Comparison of ENCODE assay signal across 10 cellular contexts in genomic region chr18:28178720-28179119, GRCh38. TPM values are rescaled to one million over a fixed set of nuclear protein-coding genes. Genes with fewer than 3 reads are reported as not detected.
DNase-seq lines count a peak whose midpoint lies in the region; ATAC-seq, FAIRE-seq and TF ChIP-seq lines count a peak whose summit lies in the region.
"Had no signal": no experiment of that assay in that cellular context is flagged by ENCODE, and none has a peak within 500 bp of the region (broad histone marks: within the 10 kb centered on the region; RNA-seq: fewer than 3 reads in every experiment).

No MANE protein-coding gene starts in this region.

- H3K27me3 Mint-ChIP-seq in astrocyte (ENCODE audit: low read depth, unreplicated experiment), result no peaks in the 10 kb centered on the region

- no peaks in the 10 kb centered on the region for H3K27me3 ChIP-seq in astrocyte (ENCODE audit: insufficient read depth, low read length)
- no peaks in the 10 kb centered on the region; a peak in 1 of 5 replicates for H3K27me3 ChIP-seq in HepG2 (ENCODE audit: control insufficient read depth in 1 of 2, insufficient read depth in 2 of 2, low read length in 2 of 2)
- H3K27me3 ChIP-seq: vagina had no signal

- CTCF ChIA-PET in A549 (lab: Yijun Ruan, JAX) (no interaction called here), HepG2 (lab: Yijun Ruan, JAX; ENCODE audit: low intra/inter-chr PET ratio, low total read pairs) (no interaction called here)

- intact Hi-C loops in HepG2 (cut with micrococcal nuclease; ENCODE audit: unreplicated experiment), result loop anchor here (5.0 kb wide), 2 partner anchors 86 to 106 kb away; no protein-coding TSS in a partner anchor

- POLR2A ChIA-PET in A549 (lab: Yijun Ruan, JAX), result interaction anchor here (1.3 kb wide), 1 partner anchor 165 kb away, joined by 3 read pairs; no protein-coding TSS in a partner anchor
- POLR2A ChIA-PET in HepG2 (lab: Yijun Ruan, JAX), result interaction anchor here (1.0 kb wide), 1 partner anchor 50 kb away, joined by 3 read pairs; no protein-coding TSS in a partner anchor

- H3K4me1 Mint-ChIP-seq in astrocyte (ENCODE audit: low read depth, unreplicated experiment), result peaks cover 10% of the 10 kb centered on the region

- TF ChIP-seq CTCF in A549 (IDR thresholded peaks at IDR 0.05) (no peak), astrocyte (IDR thresholded peaks at IDR 0.05; ENCODE audit: insufficient read depth, low read depth, low read length) (no peak), HepG2 (CRISPR knock-in tag; IDR thresholded peaks at IDR 0.05) (no peak)

- DNase-seq in A549 (ENCODE audit: low read depth in 1 of 2, low spot score in 1 of 2), result peak in 1 of 2 experiments; percentile 14
- DNase-seq in ELR (ENCODE audit: low read depth), result peak; percentile 52
- DNase-seq in astrocyte (ENCODE audit: low read depth), result peak; percentile 64
- DNase-seq in HepG2 (ENCODE audit: low spot score), result no peak
- no peak for DNase-seq in SKM-1 (lab: John Stamatoyannopoulos, UW; ENCODE audit: unreplicated experiment)
- DNase-seq in GDM1 (lab: John Stamatoyannopoulos, UW), result no peak

- peak overlapping the region; percentile 83 for H3K4me3 ChIP-seq in A549
- peak overlapping the region; percentile 66 for H3K4me3 ChIP-seq in astrocyte (ENCODE audit: insufficient read depth, low read depth, low read length)
- H3K4me3 ChIP-seq in HepG2 (replicated peaks in 1 of 3; ENCODE audit: insufficient read depth in 1 of 3, low read depth in 2 of 3, low read length in 3 of 3), result peak overlapping the region; percentile 85 to 96 (median 88)

- in situ Hi-C loops in HepG2 (cut with HindIII; ENCODE audit: extremely low pct_ligation_motif_present, low pct_unique_long_range_greater_than_20kb), result loop anchor here (25.0 kb wide), 3 partner anchors 391 to 566 kb away; no protein-coding TSS in a partner anchor

- peak overlapping the region; percentile 98 for H3K9ac ChIP-seq in astrocyte (ENCODE audit: low read length)
- H3K9ac ChIP-seq in HepG2 (ENCODE audit: insufficient read depth, low read depth, low read length), result no peak overlapping the region

- H3K27ac Mint-ChIP-seq in astrocyte (ENCODE audit: unreplicated experiment), result peak overlapping the region; percentile 70

- peaks cover 48% of the 10 kb centered on the region for H3K79me2 ChIP-seq in astrocyte (ENCODE audit: insufficient read depth, low read length)
- peaks cover 23% of the 10 kb centered on the region for H3K79me2 ChIP-seq in HepG2 (ENCODE audit: insufficient read depth, low read length)

- H2AFZ ChIP-seq in astrocyte (ENCODE audit: low read depth, low read length) (no peak overlapping the region), HepG2 (ENCODE audit: low read length) (no peak overlapping the region)

- H3K4me1 ChIP-seq in A549 (peaks cover 38% of the 10 kb centered on the region), astrocyte (ENCODE audit: insufficient read depth, low read length) (peaks cover 5% of the 10 kb centered on the region), HepG2 (ENCODE audit: insufficient read depth, low read length) (peaks cover 24% of the 10 kb centered on the region)

- no peaks in the 10 kb centered on the region for H3K36me3 Mint-ChIP-seq in astrocyte (ENCODE audit: low read depth, unreplicated experiment)

- H4K20me1 ChIP-seq in astrocyte (ENCODE audit: insufficient read depth, low read length) (peaks cover 24% of the 10 kb centered on the region), HepG2 (ENCODE audit: insufficient read depth, low read length) (peaks cover 8% of the 10 kb centered on the region)

- H3K9me3 ChIP-seq in A549, result no peaks in the 10 kb centered on the region
- H3K9me3 ChIP-seq in astrocyte (ENCODE audit: insufficient read depth, low read depth, low read length), result no peaks in the 10 kb centered on the region
- H3K9me3 ChIP-seq in HepG2 (ENCODE audit: low read length), result no peaks in the 10 kb centered on the region
- H3K9me3 ChIP-seq: vagina had no signal

- 27% methylated on average over 6 of the region's 6 CpGs for WGBS in A549 (ENCODE audit: missing lambda C conversion rate)
- WGBS in HepG2 (ENCODE audit: low lambda C conversion rate), result 33% methylated on average over 6 of the region's 6 CpGs

- H3K9me3 Mint-ChIP-seq in astrocyte (ENCODE audit: unreplicated experiment), result no peaks in the 10 kb centered on the region

- H3K36me3 ChIP-seq in astrocyte (ENCODE audit: insufficient read depth, low read length) (no peaks in the 10 kb centered on the region), HepG2 (replicated peaks in 1 of 2; ENCODE audit: control insufficient read depth in 1 of 2, insufficient read depth in 2 of 2, low read length in 2 of 2) (no peaks in the 10 kb centered on the region)
- H3K36me3 ChIP-seq: vagina had no signal

- peak overlapping the region; percentile 94 for H3K4me3 Mint-ChIP-seq in astrocyte (ENCODE audit: unreplicated experiment)

- peak overlapping the region; percentile 92 for H3K4me2 ChIP-seq in A549
- peak overlapping the region; percentile 89 for H3K4me2 ChIP-seq in astrocyte (ENCODE audit: low read length)
- H3K4me2 ChIP-seq in HepG2 (ENCODE audit: low read depth, low read length), result peak overlapping the region; percentile 87

- no peak for ATAC-seq in A549
- ATAC-seq in HepG2, result no peak
- ATAC-seq in HG02763 (IDR thresholded peaks at IDR 0.05; ENCODE audit: unreplicated experiment), result no peak
- no peak for ATAC-seq in GM19351 (IDR thresholded peaks at IDR 0.05; ENCODE audit: unreplicated experiment)

- FAIRE-seq in A549 (lab: Jason Lieb, UNC), result no peak
- FAIRE-seq in astrocyte (lab: Jason Lieb, UNC), result peak; percentile 41
- FAIRE-seq in HepG2 (lab: Jason Lieb, UNC), result no peak
- FAIRE-seq: keratinocyte had no signal

- TSS peak; percentile 54 for BruUV-seq in HepG2 (replicated peaks; lab: Mats Ljungman, UMichigan)

- TF ChIP-seq RAD21 in A549 (conservative IDR thresholded peaks at IDR 0.05 in 1 of 2, IDR thresholded peaks at IDR 0.05 in 1 of 2), result no peak
- no peak for TF ChIP-seq RAD21 in HepG2 (CRISPR knock-in tag; IDR thresholded peaks at IDR 0.05)

- H3K27ac ChIP-seq in A549 (peak overlapping the region; percentile 93 to 95), astrocyte (ENCODE audit: low read depth, low read length) (peak overlapping the region; percentile 79), HepG2 (ENCODE audit: extremely low read length, insufficient read depth, low read length) (no peak overlapping the region)
- H3K27ac ChIP-seq: vagina had no signal

- TF ChIP-seq EP300 in A549 (IDR thresholded peaks at IDR 0.05), result no peak
- no peak for TF ChIP-seq EP300 in HepG2 (IDR thresholded peaks at IDR 0.05; ENCODE audit: low read depth in 2 of 2, low read length in 2 of 2)
- TF ChIP-seq EP300 in HepG2 (CRISPR knock-in tag; IDR thresholded peaks at IDR 0.05; ENCODE audit: borderline replicate concordance), result no peak

- TF ChIP-seq POLR2A in A549 (IDR thresholded peaks at IDR 0.05; ENCODE audit: low read length) (no peak), HepG2 (IDR thresholded peaks at IDR 0.05; ENCODE audit: insufficient read depth in 1 of 2, low read depth in 2 of 2, low read length in 2 of 2) (no peak)

TF ChIP-seq in HepG2, 621 proteins besides CTCF, POLR2A, EP300 and RAD21 (continues in another document):
- TF ChIP-seq SNAPC5 (CRISPR knock-in tag; IDR thresholded peaks at IDR 0.05; ENCODE audit: borderline replicate concordance) (no peak), DNMT1 (CRISPR knock-in tag; IDR thresholded peaks at IDR 0.05) (no peak), ZKSCAN5 (CRISPR knock-in tag; IDR thresholded peaks at IDR 0.05) (no peak), TP53 (CRISPR knock-in tag; conservative IDR thresholded peaks at IDR 0.05) (no peak), HOXA9 (CRISPR knock-in tag; IDR thresholded peaks at IDR 0.05; ENCODE audit: borderline replicate concordance) (no peak), ZFP62 (CRISPR knock-in tag; IDR thresholded peaks at IDR 0.05) (no peak), NCOA5 (CRISPR knock-in tag; IDR thresholded peaks at IDR 0.05) (no peak), RXRA (CRISPR knock-in tag; IDR thresholded peaks at IDR 0.05) (no peak), ZSCAN25 (CRISPR knock-in tag; IDR thresholded peaks at IDR 0.05) (no peak)

RNA-seq across cellular contexts. Expression of gene CDH2, which starts 1.8 kb away (rescaled TPM):
- polyA plus RNA-seq in A549 (2011; rRNA removed) (71.9 and 73.3 TPM in 2 replicates), A549 (2017; fragmentation: RNase III; extraction: RNeasy Plus Mini Kit Qiagen cat#74134 plus additional on column Dnase treatment) (49.8 to 56.6 TPM (median 54.0 TPM) in 3 replicates), HepG2 (2011; rRNA removed) (27.6 and 36.1 TPM in 2 replicates)
- 17.1 and 19.1 TPM in 2 replicates for polyA plus RNA-seq in A549 (2012; cell fraction: cytosol; rRNA removed)
- polyA plus RNA-seq in A549 (2012; cell fraction: nucleus; rRNA removed), result 25.5 and 34.7 TPM in 2 replicates
- 77.6 and 82.7 TPM in 2 replicates for polyA minus RNA-seq in A549 (2011; rRNA and poly(A)+ RNA removed)
- total RNA-seq in astrocyte (326 and 363 TPM in 2 replicates), HepG2 (2016; rRNA removed; fragmentation: Illumina TruSeq; extraction: Trizol) (14.6 and 18.6 TPM in 2 replicates)
- 2.2 TPM in 2 replicates for total RNA-seq in HepG2 (2016; cell fraction: cytosol; rRNA removed; fragmentation: Illumina TruSeq; extraction: Trizol; ENCODE audit: low read depth)
- total RNA-seq in HepG2 (2016; cell fraction: insoluble cytoplasmic fraction; rRNA removed; fragmentation: Illumina TruSeq; extraction: Trizol), result 13.2 and 17.8 TPM in 2 replicates
- total RNA-seq in HepG2 (2016; cell fraction: membrane; rRNA removed; fragmentation: Illumina TruSeq; extraction: Trizol), result 6.8 and 7.7 TPM in 2 replicates
- 26.3 and 30.4 TPM in 2 replicates for total RNA-seq in HepG2 (2016; cell fraction: nucleus; rRNA removed; fragmentation: Illumina TruSeq; extraction: Trizol)
- 26.1 and 29.9 TPM in 2 replicates for polyA plus RNA-seq in HepG2 (2011; cell fraction: cytosol; rRNA removed)
- 12.8 and 13.4 TPM in 2 replicates for polyA plus RNA-seq in HepG2 (2011; cell fraction: nucleus; rRNA removed)
- polyA plus RNA-seq in HepG2 (2012), result 71.4 and 72.2 TPM in 2 replicates
- polyA plus RNA-seq in HepG2 (2016; cell fraction: cytosol; fragmentation: Illumina TruSeq; extraction: Trizol; ENCODE audit: low read depth), result 1.3 TPM in 2 replicates
- 12.0 and 12.8 TPM in 2 replicates for polyA plus RNA-seq in HepG2 (2016; cell fraction: insoluble cytoplasmic fraction; fragmentation: Illumina TruSeq; extraction: Trizol; ENCODE audit: low read depth)
- polyA plus RNA-seq in HepG2 (2016; cell fraction: membrane; fragmentation: Illumina TruSeq; extraction: Trizol; ENCODE audit: low read depth), result 3.5 and 4.5 TPM in 2 replicates
- 23.8 and 24.4 TPM in 2 replicates for polyA plus RNA-seq in HepG2 (2016; cell fraction: nucleus; fragmentation: Illumina TruSeq; extraction: Trizol; ENCODE audit: insufficient read depth, low read depth)
- polyA minus RNA-seq in HepG2 (2011; rRNA and poly(A)+ RNA removed; ENCODE audit: low replicate concordance), result 0.23 and 58.1 TPM in 2 replicates
- 47.6 and 51.6 TPM in 2 replicates for polyA minus RNA-seq in HepG2 (2011; cell fraction: cytosol; rRNA and poly(A)+ RNA removed)
- polyA minus RNA-seq in HepG2 (2011; cell fraction: nucleus; rRNA and poly(A)+ RNA removed), result 50.2 and 52.5 TPM in 2 replicates

Comparison
In these comparisons a context has a peak if more than half of its experiments do, and no peak if none do; other contexts are left out.
1. DNase-seq: peak in ELR (single experiment) and astrocyte (single experiment); none in HepG2 (single experiment), SKM-1 (single experiment) and GDM1 (single experiment).
2. RNA of gene CDH2, which starts 1.8 kb away (total RNA-seq): 326 to 363 TPM in astrocyte; 2.2 to 30.4 TPM in HepG2; every median in the first group is over 10 times any median in the second.
3. Peak in every context shown above with its lines, with median percentiles within 50 percentile points of each other: H3K4me2 ChIP-seq and H3K4me3 ChIP-seq.